In genomic region chr12:71032933-71033332, GRCh38 we compare ENCODE assay signal across 26 cellular contexts.
"Had no signal": no experiment of that assay in that cellular context is flagged by ENCODE, and none has a peak within 500 bp of the region (broad histone marks: within the 10 kb centered on the region; RNA-seq: fewer than 3 reads in every experiment).

No MANE protein-coding gene starts in this region.

- H3K27ac ChIP-seq: stomach, suprapubic skin, testis, thoracic aorta, thyroid gland, tibial artery, tibial nerve, transverse colon, upper lobe of left lung, upper lobe of right lung, uterus, vagina had no signal

- H3K27me3 ChIP-seq: stomach, suprapubic skin, testis, thyroid gland, tibial artery, tibial nerve, transverse colon, upper lobe of left lung, upper lobe of right lung, uterus, vagina had no signal

- H3K36me3 ChIP-seq: stomach, suprapubic skin, thoracic aorta, thyroid gland, tibial artery, tibial nerve, transverse colon, upper lobe of left lung, upper lobe of right lung, uterus, vagina had no signal

- H3K9me3 ChIP-seq: stomach, suprapubic skin, testis, thoracic aorta, thyroid gland, tibial artery, tibial nerve, transverse colon, upper lobe of left lung, upper lobe of right lung, uterus, vagina had no signal

- H3K4me3 ChIP-seq: stomach, suprapubic skin, testis, thoracic aorta, thyroid gland, tibial artery, tibial nerve, transverse colon, upper lobe of left lung, upper lobe of right lung, uterus, vagina had no signal

- H3K4me1 ChIP-seq: stomach, suprapubic skin, testis, thyroid gland, tibial artery, tibial nerve, transverse colon, upper lobe of left lung, upper lobe of right lung, uterus, vagina had no signal

- ATAC-seq: stimulated activated effector memory CD8-positive, alpha-beta T cell treated with anti-CD3 and anti-CD28 coated beads, Interleukin-12 subunit alpha, Interleukin-12 subunit beta, amount 100 ng/mL, for 72 hours; stimulated activated memory B cell treated with anti-CD40 and anti-IgM and Interleukin-4, amounts not matched to agents 10 μg/mL and 1 μg/mL and 100 μg/mL, for 72 hours; stimulated activated naive B cell treated with anti-CD40 and anti-IgM and Interleukin-4, amounts not matched to agents 10 μg/mL and 1 μg/mL and 100 μg/mL, for 72 hours; stimulated activated naive CD8-positive, alpha-beta T cell treated with anti-CD3 and anti-CD28 coated beads, Interleukin-15, amount 100 ng/mL, for 72 hours; stimulated activated naive CD8-positive, alpha-beta T cell treated with anti-CD3 and anti-CD28 coated beads, Interleukin-15, Interleukin-2, amounts not matched to agents 100 U/mL and 50 U/mL, for 24 hours; upper lobe of right lung had no signal

- DNase-seq: stimulated activated CD4-positive, alpha-beta T cell treated with anti-CD3 and anti-CD28 coated beads, Interleukin-2, amount 100 ng/mL, for 48 hours; stimulated activated CD4-positive, alpha-beta T cell treated with anti-CD3 and anti-CD28 coated beads, Interleukin-4, amount 100 ng/mL, for 1 hour; stimulated activated CD4-positive, alpha-beta T cell treated with anti-CD3 and anti-CD28 coated beads, Interleukin-4, amount 100 ng/mL, for 24 hours; stimulated activated CD4-positive, alpha-beta T cell treated with anti-CD3 and anti-CD28 coated beads, Interleukin-4, amount 100 ng/mL, for 4 hours; stimulated activated CD8-positive, alpha-beta memory T cell treated with anti-CD3 and anti-CD28 coated beads, Interleukin-4, amount 100 ng/mL, for 48 hours; stimulated activated naive B cell treated with anti-CD40 and anti-IgM and Interleukin-4, amounts not matched to agents 10 μg/mL and 1 μg/mL and 100 μg/mL, for 72 hours; stimulated activated naive CD4-positive, alpha-beta T cell; stimulated activated naive CD4-positive, alpha-beta T cell treated with Interleukin-2 at 50 U/mL for 16 hours; stimulated activated naive CD8-positive, alpha-beta T cell treated with anti-CD3 and anti-CD28 coated beads, Interleukin-15, amount 100 ng/mL, for 72 hours; stimulated activated naive CD8-positive, alpha-beta T cell treated with anti-CD3 and anti-CD28 coated beads, Interleukin-15, Interleukin-2, amounts not matched to agents 100 U/mL and 50 U/mL, for 24 hours; stomach; substantia nigra; testis; thyroid gland; tibial artery; transverse colon; trophoblast cell; upper lobe of left lung; upper lobe of right lung; uterus had no signal
